ENCODE assay signal across 1 cellular context in genomic region chr1:24070821-24071393, GRCh38.
A peak's percentile ranks its signal among the peaks of the same experiment; 100 is the strongest.
TF ChIP-seq lines count a peak whose summit lies in the region.

No MANE protein-coding gene starts in this region.

TF ChIP-seq in K562, 482 proteins besides CTCF, POLR2A, EP300 and RAD21 (continued from another document and continues in another):
- TF ChIP-seq ZNF398 (CRISPR knock-in tag; IDR thresholded peaks at IDR 0.05) (no peak), ARID1B (IDR thresholded peaks at IDR 0.05) (no peak), CBX8 (IDR thresholded peaks at IDR 0.05; ENCODE audit: borderline replicate concordance, extremely low read depth, low read depth, low read length, poor library complexity, severe bottlenecking) (no peak), MAFG (tag; conservative IDR thresholded peaks at IDR 0.05) (no peak), NFE2L1 (tag; IDR thresholded peaks at IDR 0.05; ENCODE audit: borderline replicate concordance, low read depth) (no peak), ZNF24 (IDR thresholded peaks at IDR 0.05) (0 out of 2 replicates have a peak, but pooled peaks have one; percentile 20), ZNF408 (CRISPR knock-in tag; IDR thresholded peaks at IDR 0.05; ENCODE audit: low read depth) (no peak), TCF7 (IDR thresholded peaks at IDR 0.05; ENCODE audit: borderline replicate concordance) (no peak), ADNP (tag; IDR thresholded peaks at IDR 0.05) (no peak), CTBP1 (IDR thresholded peaks at IDR 0.05; ENCODE audit: borderline replicate concordance) (peak; percentile 83; the same call in 1 of the 2 replicates), LEF1 (IDR thresholded peaks at IDR 0.05) (no peak), NCOA1 (IDR thresholded peaks at IDR 0.05; ENCODE audit: low read depth) (no peak), FOXO4 (CRISPR knock-in tag; IDR thresholded peaks at IDR 0.05) (no peak), CBX2 (IDR thresholded peaks at IDR 0.05; ENCODE audit: insufficient read depth, low read length, poor library complexity, severe bottlenecking) (no peak), ATF7 (IDR thresholded peaks at IDR 0.05) (peak; percentile 46; the same call in 1 of the 2 replicates), HES1 (IDR thresholded peaks at IDR 0.05; ENCODE audit: low read depth) (no peak), FOSL1 (tag; conservative IDR thresholded peaks at IDR 0.05) (no peak), ETV6 (IDR thresholded peaks at IDR 0.05; ENCODE audit: borderline replicate concordance in 1 of 2, low read depth in 2 of 2, low read length in 1 of 2) (no peak), ETV6 (CRISPR knock-in tag; IDR thresholded peaks at IDR 0.05; ENCODE audit: borderline replicate concordance) (no peak), ID3 (CRISPR knock-in tag; IDR thresholded peaks at IDR 0.05) (no peak), ID3 (tag; IDR thresholded peaks at IDR 0.05) (no peak), ZMIZ1 (IDR thresholded peaks at IDR 0.05; ENCODE audit: low read depth in 2 of 2, low read length in 2 of 2) (no peak), HMBOX1 (IDR thresholded peaks at IDR 0.05) (no peak), ZZZ3 (IDR thresholded peaks at IDR 0.05) (no peak), DEAF1 (CRISPR knock-in tag; IDR thresholded peaks at IDR 0.05) (peak; percentile 91), JUNB (CRISPR knock-in tag; conservative IDR thresholded peaks at IDR 0.05) (no peak), COPS2 (conservative IDR thresholded peaks at IDR 0.05) (no peak), MAFK (IDR thresholded peaks at IDR 0.05; ENCODE audit: low read length) (0 out of 2 replicates have a peak, but pooled peaks have one; percentile 32), MECOM (CRISPR knock-in tag; IDR thresholded peaks at IDR 0.05) (no peak), FOXJ2 (tag; IDR thresholded peaks at IDR 0.05) (no peak), SRSF7 (optimal IDR thresholded peaks at IDR 0.05; ENCODE audit: low read depth, low read length) (no peak), MYC (IDR thresholded peaks at IDR 0.05; ENCODE audit: low read depth, low read length) (peak; percentile 68; the same call in 1 of the 2 replicates), MYC (CRISPR knock-in tag; IDR thresholded peaks at IDR 0.05; ENCODE audit: borderline replicate concordance, low read depth) (no peak), FOXK1 (CRISPR knock-in tag; IDR thresholded peaks at IDR 0.05; ENCODE audit: borderline replicate concordance) (no peak), BDP1 (IDR thresholded peaks at IDR 0.05; ENCODE audit: insufficient read depth, insufficient read length) (no peak), ARNT (IDR thresholded peaks at IDR 0.05) (no peak), ZFPM2 (CRISPR knock-in tag; IDR thresholded peaks at IDR 0.05) (no peak), BRCA1 (IDR thresholded peaks at IDR 0.05) (no peak), BRCA1 (CRISPR knock-in tag; IDR thresholded peaks at IDR 0.05) (no peak), CXXC5 (CRISPR knock-in tag; IDR thresholded peaks at IDR 0.05) (peak; percentile 38; the same call in 1 of the 2 replicates), GABPB1 (CRISPR knock-in tag; IDR thresholded peaks at IDR 0.05) (no peak), MLX (CRISPR knock-in tag; conservative IDR thresholded peaks at IDR 0.05) (no peak), SLC30A9 (CRISPR knock-in tag; IDR thresholded peaks at IDR 0.05) (no peak), ILF3 (IDR thresholded peaks at IDR 0.05; ENCODE audit: borderline replicate concordance) (no peak), CREM (IDR thresholded peaks at IDR 0.05; ENCODE audit: low read depth) (peak; percentile 81), ZSCAN29 (IDR thresholded peaks at IDR 0.05) (no peak), SIX5 (IDR thresholded peaks at IDR 0.05; ENCODE audit: borderline replicate concordance in 1 of 2, insufficient read depth in 1 of 2, low read depth in 1 of 2, low read length in 2 of 2) (no peak), NFYB (IDR thresholded peaks at IDR 0.05; ENCODE audit: extremely low read depth, insufficient read length) (no peak), ZNF551 (CRISPR knock-in tag; IDR thresholded peaks at IDR 0.05) (no peak), KLF16 (IDR thresholded peaks at IDR 0.05) (peak; percentile 41; the same call in 1 of the 2 replicates), CC2D1A (IDR thresholded peaks at IDR 0.05) (0 out of 2 replicates have a peak, but pooled peaks have one; percentile 40), E2F4 (CRISPR knock-in tag; IDR thresholded peaks at IDR 0.05; ENCODE audit: low read depth) (no peak), CREB5 (CRISPR knock-in tag; IDR thresholded peaks at IDR 0.05) (no peak), ZNF174 (CRISPR knock-in tag; IDR thresholded peaks at IDR 0.05) (no peak), ZNF449 (CRISPR knock-in tag; IDR thresholded peaks at IDR 0.05) (no peak), ZNF3 (CRISPR knock-in tag; IDR thresholded peaks at IDR 0.05) (no peak)
